In genomic region chr2:62036229-62036628, GRCh38 we compare ENCODE assay signal across 32 cellular contexts.
"Had no signal": no experiment of that assay in that cellular context is flagged by ENCODE, and none has a peak within 500 bp of the region (broad histone marks: within the 10 kb centered on the region; RNA-seq: fewer than 3 reads in every experiment).

No MANE protein-coding gene starts in this region.

- H3K4me3 ChIP-seq: MG63 had no signal

- H3K27me3 ChIP-seq: MG63 had no signal

- H3K36me3 ChIP-seq: MG63 had no signal

- H3K9me3 ChIP-seq: MG63 had no signal

- DNase-seq: Karpas-422, Kasumi-1, MG63, MM.1S, MV-4-11, NCI-H1048, NCI-H1092, NCI-H1092 treated with DMSO at 0.1 percent for 48 hours, NCI-H1105, NCI-H1105 treated with DMSO at 0.1 percent for 48 hours, NCI-H1417 treated with DMSO at 0.1 percent for 48 hours, NCI-H1436, NCI-H1436 treated with DMSO at 0.1 percent for 48 hours, NCI-H146, NCI-H1694, NCI-H1694 treated with DMSO at 0.1 percent for 48 hours, NCI-H187, NCI-H187 treated with DMSO at 0.1 percent for 48 hours, NCI-H1930, NCI-H2029, NCI-H2029 treated with DMSO at 0.1 percent for 48 hours, NCI-H2081, NCI-H2081 treated with DMSO at 0.1 percent for 48 hours, NCI-H2107, NCI-H2171, NCI-H2171 treated with DMSO at 0.1 percent for 48 hours, NCI-H2227 treated with DMSO at 0.1 percent for 48 hours, NCI-H226, NCI-H446, NCI-H446 treated with DMSO at 0.1 percent for 48 hours, NCI-H510A, NCI-H524 had no signal
